Comparison of ENCODE assay signal across 1 cellular context in the genomic region with DNA sequence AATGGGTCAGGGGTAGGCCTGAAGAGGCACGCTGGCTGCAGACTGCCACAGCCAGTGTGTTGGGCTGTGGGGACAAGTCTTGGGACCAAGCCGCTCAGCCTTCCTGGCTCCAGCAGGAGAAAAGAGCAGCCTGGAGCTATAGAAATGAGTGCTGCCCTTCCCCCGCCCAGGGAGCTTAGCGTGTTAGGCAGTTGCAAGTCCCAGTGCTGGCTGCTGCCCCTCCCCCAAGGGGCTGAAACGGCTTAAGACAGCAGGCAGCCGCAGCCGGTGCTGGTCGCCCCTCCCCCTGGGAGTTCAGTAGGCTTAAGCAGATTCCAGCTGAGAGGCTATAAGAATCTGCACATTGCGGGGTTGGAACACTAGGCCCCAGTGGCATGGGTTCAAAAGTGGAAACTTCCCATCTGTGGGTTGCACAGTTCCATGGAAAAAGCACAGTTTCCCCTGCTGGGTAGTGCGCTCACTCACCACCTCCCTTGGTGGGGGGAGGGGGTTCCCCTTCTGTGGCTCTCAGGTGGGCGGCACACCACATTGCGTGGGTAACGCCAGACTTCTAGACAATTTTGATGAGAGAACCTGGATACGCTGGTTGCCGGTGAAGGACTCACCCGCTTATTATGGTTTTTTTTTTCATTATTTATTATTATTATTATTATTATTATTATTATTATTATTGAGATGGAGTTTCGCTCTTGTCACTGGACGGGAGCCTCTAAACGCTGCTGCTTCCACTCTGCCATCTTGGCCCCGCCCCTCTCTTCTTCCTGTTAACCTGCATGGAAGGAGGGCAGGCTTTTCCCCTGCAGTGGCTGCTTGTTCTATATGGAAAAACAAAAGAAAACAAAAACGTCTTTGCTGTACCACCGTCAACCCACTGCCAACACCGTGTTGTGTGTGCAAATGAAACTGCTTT.
TF ChIP-seq lines count a peak whose summit lies in the region.

No MANE protein-coding gene starts in this region.

TF ChIP-seq in K562, 482 proteins besides CTCF, POLR2A, EP300 and RAD21 (continued from another document and continues in another):
- TF ChIP-seq, protein P1, sequence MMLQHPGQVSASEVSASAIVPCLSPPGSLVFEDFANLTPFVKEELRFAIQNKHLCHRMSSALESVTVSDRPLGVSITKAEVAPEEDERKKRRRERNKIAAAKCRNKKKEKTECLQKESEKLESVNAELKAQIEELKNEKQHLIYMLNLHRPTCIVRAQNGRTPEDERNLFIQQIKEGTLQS (IDR thresholded peaks at IDR 0.05): no peak
- TF ChIP-seq, protein P1 (CRISPR knock-in tag; conservative IDR thresholded peaks at IDR 0.05): no peak
- TF ChIP-seq ZNF165 (CRISPR knock-in tag; IDR thresholded peaks at IDR 0.05; ENCODE audit: borderline replicate concordance): no peak
- no peak for TF ChIP-seq IRF2 (CRISPR knock-in tag; IDR thresholded peaks at IDR 0.05)
- TF ChIP-seq EHMT2 (IDR thresholded peaks at IDR 0.05): no peak
- 0 out of 4 replicates have a peak, but pooled peaks of 1 of the 2 experiments have one; percentile 17 for TF ChIP-seq TBL1XR1 (IDR thresholded peaks at IDR 0.05; ENCODE audit: low read length in 2 of 2)
- TF ChIP-seq, protein P2, sequence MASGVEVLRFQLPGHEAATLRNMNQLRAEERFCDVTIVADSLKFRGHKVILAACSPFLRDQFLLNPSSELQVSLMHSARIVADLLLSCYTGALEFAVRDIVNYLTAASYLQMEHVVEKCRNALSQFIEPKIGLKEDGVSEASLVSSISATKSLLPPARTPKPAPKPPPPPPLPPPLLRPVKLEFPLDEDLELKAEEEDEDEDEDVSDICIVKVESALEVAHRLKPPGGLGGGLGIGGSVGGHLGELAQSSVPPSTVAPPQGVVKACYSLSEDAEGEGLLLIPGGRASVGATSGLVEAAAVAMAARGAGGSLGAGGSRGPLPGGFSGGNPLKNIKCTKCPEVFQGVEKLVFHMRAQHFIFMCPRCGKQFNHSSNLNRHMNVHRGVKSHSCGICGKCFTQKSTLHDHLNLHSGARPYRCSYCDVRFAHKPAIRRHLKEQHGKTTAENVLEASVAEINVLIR (CRISPR knock-in tag; IDR thresholded peaks at IDR 0.05): no peak
- TF ChIP-seq, protein P3, sequence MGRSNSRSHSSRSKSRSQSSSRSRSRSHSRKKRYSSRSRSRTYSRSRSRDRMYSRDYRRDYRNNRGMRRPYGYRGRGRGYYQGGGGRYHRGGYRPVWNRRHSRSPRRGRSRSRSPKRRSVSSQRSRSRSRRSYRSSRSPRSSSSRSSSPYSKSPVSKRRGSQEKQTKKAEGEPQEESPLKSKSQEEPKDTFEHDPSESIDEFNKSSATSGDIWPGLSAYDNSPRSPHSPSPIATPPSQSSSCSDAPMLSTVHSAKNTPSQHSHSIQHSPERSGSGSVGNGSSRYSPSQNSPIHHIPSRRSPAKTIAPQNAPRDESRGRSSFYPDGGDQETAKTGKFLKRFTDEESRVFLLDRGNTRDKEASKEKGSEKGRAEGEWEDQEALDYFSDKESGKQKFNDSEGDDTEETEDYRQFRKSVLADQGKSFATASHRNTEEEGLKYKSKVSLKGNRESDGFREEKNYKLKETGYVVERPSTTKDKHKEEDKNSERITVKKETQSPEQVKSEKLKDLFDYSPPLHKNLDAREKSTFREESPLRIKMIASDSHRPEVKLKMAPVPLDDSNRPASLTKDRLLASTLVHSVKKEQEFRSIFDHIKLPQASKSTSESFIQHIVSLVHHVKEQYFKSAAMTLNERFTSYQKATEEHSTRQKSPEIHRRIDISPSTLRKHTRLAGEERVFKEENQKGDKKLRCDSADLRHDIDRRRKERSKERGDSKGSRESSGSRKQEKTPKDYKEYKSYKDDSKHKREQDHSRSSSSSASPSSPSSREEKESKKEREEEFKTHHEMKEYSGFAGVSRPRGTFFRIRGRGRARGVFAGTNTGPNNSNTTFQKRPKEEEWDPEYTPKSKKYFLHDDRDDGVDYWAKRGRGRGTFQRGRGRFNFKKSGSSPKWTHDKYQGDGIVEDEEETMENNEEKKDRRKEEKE (IDR thresholded peaks at IDR 0.05; ENCODE audit: borderline replicate concordance in 1 of 2, control insufficient read depth in 1 of 2, low read depth in 2 of 2, low read length in 1 of 2): no peak
- no peak for TF ChIP-seq RBM15 (IDR thresholded peaks at IDR 0.05; ENCODE audit: insufficient read depth, low read length)
- no peak for TF ChIP-seq ELF1 (tag; IDR thresholded peaks at IDR 0.05)
- TF ChIP-seq, protein P4, sequence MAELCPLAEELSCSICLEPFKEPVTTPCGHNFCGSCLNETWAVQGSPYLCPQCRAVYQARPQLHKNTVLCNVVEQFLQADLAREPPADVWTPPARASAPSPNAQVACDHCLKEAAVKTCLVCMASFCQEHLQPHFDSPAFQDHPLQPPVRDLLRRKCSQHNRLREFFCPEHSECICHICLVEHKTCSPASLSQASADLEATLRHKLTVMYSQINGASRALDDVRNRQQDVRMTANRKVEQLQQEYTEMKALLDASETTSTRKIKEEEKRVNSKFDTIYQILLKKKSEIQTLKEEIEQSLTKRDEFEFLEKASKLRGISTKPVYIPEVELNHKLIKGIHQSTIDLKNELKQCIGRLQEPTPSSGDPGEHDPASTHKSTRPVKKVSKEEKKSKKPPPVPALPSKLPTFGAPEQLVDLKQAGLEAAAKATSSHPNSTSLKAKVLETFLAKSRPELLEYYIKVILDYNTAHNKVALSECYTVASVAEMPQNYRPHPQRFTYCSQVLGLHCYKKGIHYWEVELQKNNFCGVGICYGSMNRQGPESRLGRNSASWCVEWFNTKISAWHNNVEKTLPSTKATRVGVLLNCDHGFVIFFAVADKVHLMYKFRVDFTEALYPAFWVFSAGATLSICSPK (IDR thresholded peaks at IDR 0.05; ENCODE audit: borderline replicate concordance): no peak
- TF ChIP-seq, protein P5, sequence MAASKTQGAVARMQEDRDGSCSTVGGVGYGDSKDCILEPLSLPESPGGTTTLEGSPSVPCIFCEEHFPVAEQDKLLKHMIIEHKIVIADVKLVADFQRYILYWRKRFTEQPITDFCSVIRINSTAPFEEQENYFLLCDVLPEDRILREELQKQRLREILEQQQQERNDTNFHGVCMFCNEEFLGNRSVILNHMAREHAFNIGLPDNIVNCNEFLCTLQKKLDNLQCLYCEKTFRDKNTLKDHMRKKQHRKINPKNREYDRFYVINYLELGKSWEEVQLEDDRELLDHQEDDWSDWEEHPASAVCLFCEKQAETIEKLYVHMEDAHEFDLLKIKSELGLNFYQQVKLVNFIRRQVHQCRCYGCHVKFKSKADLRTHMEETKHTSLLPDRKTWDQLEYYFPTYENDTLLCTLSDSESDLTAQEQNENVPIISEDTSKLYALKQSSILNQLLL (CRISPR knock-in tag; IDR thresholded peaks at IDR 0.05; ENCODE audit: borderline replicate concordance): no peak
- TF ChIP-seq, protein P6, sequence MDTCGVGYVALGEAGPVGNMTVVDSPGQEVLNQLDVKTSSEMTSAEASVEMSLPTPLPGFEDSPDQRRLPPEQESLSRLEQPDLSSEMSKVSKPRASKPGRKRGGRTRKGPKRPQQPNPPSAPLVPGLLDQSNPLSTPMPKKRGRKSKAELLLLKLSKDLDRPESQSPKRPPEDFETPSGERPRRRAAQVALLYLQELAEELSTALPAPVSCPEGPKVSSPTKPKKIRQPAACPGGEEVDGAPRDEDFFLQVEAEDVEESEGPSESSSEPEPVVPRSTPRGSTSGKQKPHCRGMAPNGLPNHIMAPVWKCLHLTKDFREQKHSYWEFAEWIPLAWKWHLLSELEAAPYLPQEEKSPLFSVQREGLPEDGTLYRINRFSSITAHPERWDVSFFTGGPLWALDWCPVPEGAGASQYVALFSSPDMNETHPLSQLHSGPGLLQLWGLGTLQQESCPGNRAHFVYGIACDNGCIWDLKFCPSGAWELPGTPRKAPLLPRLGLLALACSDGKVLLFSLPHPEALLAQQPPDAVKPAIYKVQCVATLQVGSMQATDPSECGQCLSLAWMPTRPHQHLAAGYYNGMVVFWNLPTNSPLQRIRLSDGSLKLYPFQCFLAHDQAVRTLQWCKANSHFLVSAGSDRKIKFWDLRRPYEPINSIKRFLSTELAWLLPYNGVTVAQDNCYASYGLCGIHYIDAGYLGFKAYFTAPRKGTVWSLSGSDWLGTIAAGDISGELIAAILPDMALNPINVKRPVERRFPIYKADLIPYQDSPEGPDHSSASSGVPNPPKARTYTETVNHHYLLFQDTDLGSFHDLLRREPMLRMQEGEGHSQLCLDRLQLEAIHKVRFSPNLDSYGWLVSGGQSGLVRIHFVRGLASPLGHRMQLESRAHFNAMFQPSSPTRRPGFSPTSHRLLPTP (IDR thresholded peaks at IDR 0.05; ENCODE audit: borderline replicate concordance, extremely low read depth, insufficient read length): no peak
- no peak for TF ChIP-seq RUNX1 (IDR thresholded peaks at IDR 0.05; ENCODE audit: low read depth)
- TF ChIP-seq SIN3A (IDR thresholded peaks at IDR 0.05; ENCODE audit: borderline replicate concordance in 2 of 2, control insufficient read depth in 1 of 2, low read depth in 2 of 2, low read length in 2 of 2): no peak
- TF ChIP-seq, protein P7, sequence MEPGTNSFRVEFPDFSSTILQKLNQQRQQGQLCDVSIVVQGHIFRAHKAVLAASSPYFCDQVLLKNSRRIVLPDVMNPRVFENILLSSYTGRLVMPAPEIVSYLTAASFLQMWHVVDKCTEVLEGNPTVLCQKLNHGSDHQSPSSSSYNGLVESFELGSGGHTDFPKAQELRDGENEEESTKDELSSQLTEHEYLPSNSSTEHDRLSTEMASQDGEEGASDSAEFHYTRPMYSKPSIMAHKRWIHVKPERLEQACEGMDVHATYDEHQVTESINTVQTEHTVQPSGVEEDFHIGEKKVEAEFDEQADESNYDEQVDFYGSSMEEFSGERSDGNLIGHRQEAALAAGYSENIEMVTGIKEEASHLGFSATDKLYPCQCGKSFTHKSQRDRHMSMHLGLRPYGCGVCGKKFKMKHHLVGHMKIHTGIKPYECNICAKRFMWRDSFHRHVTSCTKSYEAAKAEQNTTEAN (CRISPR knock-in tag; IDR thresholded peaks at IDR 0.05): no peak
- TF ChIP-seq, protein P8, sequence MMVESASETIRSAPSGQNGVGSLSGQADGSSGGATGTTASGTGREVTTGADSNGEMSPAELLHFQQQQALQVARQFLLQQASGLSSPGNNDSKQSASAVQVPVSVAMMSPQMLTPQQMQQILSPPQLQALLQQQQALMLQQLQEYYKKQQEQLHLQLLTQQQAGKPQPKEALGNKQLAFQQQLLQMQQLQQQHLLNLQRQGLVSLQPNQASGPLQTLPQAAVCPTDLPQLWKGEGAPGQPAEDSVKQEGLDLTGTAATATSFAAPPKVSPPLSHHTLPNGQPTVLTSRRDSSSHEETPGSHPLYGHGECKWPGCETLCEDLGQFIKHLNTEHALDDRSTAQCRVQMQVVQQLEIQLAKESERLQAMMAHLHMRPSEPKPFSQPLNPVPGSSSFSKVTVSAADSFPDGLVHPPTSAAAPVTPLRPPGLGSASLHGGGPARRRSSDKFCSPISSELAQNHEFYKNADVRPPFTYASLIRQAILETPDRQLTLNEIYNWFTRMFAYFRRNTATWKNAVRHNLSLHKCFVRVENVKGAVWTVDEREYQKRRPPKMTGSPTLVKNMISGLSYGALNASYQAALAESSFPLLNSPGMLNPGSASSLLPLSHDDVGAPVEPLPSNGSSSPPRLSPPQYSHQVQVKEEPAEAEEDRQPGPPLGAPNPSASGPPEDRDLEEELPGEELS (CRISPR knock-in tag; IDR thresholded peaks at IDR 0.05; ENCODE audit: borderline replicate concordance): no peak
- no peak for TF ChIP-seq MTF1 (CRISPR knock-in tag; IDR thresholded peaks at IDR 0.05; ENCODE audit: borderline replicate concordance)
- no peak for TF ChIP-seq ZNF57 (CRISPR knock-in tag; IDR thresholded peaks at IDR 0.05)
- TF ChIP-seq ZNF316 (IDR thresholded peaks at IDR 0.05): no peak
- TF ChIP-seq ZNF311 (CRISPR knock-in tag; IDR thresholded peaks at IDR 0.05): no peak
- no peak for TF ChIP-seq PHB2 (IDR thresholded peaks at IDR 0.05; ENCODE audit: low read depth)
- TF ChIP-seq, protein P9, sequence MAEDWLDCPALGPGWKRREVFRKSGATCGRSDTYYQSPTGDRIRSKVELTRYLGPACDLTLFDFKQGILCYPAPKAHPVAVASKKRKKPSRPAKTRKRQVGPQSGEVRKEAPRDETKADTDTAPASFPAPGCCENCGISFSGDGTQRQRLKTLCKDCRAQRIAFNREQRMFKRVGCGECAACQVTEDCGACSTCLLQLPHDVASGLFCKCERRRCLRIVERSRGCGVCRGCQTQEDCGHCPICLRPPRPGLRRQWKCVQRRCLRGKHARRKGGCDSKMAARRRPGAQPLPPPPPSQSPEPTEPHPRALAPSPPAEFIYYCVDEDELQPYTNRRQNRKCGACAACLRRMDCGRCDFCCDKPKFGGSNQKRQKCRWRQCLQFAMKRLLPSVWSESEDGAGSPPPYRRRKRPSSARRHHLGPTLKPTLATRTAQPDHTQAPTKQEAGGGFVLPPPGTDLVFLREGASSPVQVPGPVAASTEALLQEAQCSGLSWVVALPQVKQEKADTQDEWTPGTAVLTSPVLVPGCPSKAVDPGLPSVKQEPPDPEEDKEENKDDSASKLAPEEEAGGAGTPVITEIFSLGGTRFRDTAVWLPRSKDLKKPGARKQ (CRISPR knock-in tag; IDR thresholded peaks at IDR 0.05): no peak
- 0 out of 2 replicates have a peak, but pooled peaks have one; percentile 61 for TF ChIP-seq NFRKB (IDR thresholded peaks at IDR 0.05; ENCODE audit: low read depth)
- TF ChIP-seq CCAR2 (IDR thresholded peaks at IDR 0.05; ENCODE audit: low read depth, low read length): no peak
- TF ChIP-seq, protein P10, sequence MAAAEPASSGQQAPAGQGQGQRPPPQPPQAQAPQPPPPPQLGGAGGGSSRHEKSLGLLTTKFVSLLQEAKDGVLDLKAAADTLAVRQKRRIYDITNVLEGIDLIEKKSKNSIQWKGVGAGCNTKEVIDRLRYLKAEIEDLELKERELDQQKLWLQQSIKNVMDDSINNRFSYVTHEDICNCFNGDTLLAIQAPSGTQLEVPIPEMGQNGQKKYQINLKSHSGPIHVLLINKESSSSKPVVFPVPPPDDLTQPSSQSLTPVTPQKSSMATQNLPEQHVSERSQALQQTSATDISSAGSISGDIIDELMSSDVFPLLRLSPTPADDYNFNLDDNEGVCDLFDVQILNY (CRISPR knock-in tag; IDR thresholded peaks at IDR 0.05): no peak
- peak; percentile 46 for TF ChIP-seq ATF7 (IDR thresholded peaks at IDR 0.05)
- no peak for TF ChIP-seq PRMT5 (CRISPR knock-in tag; IDR thresholded peaks at IDR 0.05)
- no peak for TF ChIP-seq HIVEP1 (CRISPR knock-in tag; IDR thresholded peaks at IDR 0.05)
- TF ChIP-seq FOXA1 (IDR thresholded peaks at IDR 0.05; ENCODE audit: borderline replicate concordance): no peak
- TF ChIP-seq PPARD (CRISPR knock-in tag; IDR thresholded peaks at IDR 0.05): no peak
- TF ChIP-seq, protein P11, sequence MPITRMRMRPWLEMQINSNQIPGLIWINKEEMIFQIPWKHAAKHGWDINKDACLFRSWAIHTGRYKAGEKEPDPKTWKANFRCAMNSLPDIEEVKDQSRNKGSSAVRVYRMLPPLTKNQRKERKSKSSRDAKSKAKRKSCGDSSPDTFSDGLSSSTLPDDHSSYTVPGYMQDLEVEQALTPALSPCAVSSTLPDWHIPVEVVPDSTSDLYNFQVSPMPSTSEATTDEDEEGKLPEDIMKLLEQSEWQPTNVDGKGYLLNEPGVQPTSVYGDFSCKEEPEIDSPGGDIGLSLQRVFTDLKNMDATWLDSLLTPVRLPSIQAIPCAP (CRISPR knock-in tag; IDR thresholded peaks at IDR 0.05; ENCODE audit: borderline replicate concordance): no peak
- TF ChIP-seq ZBTB17 (CRISPR knock-in tag; IDR thresholded peaks at IDR 0.05): no peak
- no peak for TF ChIP-seq BACH1 (tag; IDR thresholded peaks at IDR 0.05)
- TF ChIP-seq SRSF3 (IDR thresholded peaks at IDR 0.05; ENCODE audit: insufficient read depth, low read length): no peak
- TF ChIP-seq ZC3H4 (CRISPR knock-in tag; IDR thresholded peaks at IDR 0.05; ENCODE audit: borderline replicate concordance): no peak
